1 cellular context compared by ENCODE assay signal in the genomic region with DNA sequence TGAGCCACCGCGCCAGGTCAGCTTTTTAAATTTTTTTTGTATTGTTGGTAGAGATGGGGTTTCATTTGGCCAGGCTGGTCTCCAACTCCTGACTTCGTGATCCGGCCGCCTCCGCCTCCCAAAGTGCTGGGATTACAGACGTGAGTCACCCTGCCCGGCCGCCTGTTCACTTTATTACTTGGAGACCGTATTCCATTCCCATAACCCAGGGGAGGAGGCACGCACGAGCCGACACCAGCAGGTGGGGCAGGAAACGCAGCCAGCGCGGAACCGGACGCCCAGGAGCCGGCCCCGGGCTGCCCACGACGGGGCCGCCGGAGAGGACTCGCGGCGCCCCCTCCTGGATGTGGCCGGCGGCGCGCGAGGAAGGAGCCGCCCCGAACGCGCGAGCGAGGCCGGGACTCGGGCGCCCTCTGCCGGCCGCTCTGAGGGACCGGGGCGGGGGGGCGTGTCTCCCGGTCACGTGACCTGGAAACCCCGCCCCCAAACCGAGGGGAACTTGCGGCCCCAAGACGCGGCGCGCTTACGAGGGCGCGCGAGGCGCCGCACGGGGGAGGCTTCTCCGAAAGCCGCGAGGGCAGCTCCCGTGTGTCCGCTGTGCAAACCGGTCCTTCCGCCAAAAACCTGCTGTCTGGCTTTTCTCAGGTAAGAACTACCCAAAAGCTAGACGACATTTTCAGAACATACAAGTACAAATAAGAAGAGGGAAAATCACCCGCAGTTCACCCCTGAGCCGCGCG.
TF ChIP-seq lines count a peak whose summit lies in the region.

No MANE protein-coding gene starts in this region.

TF ChIP-seq in endothelial cell of umbilical vein, 7 proteins besides CTCF, POLR2A, EP300 and RAD21:
- TF ChIP-seq MYC (IDR thresholded peaks at IDR 0.05; ENCODE audit: low read depth, low read length) (no peak), POLR2AphosphoS5 (IDR thresholded peaks at IDR 0.05; ENCODE audit: insufficient read depth, low read depth, low read length) (peak; percentile 98), JUN (IDR thresholded peaks at IDR 0.05; ENCODE audit: borderline replicate concordance, insufficient read depth, insufficient read length, low read depth) (peak; percentile 30), FOS (IDR thresholded peaks at IDR 0.05; ENCODE audit: borderline replicate concordance, insufficient read depth, low read length) (peak; percentile 69), GATA2 (IDR thresholded peaks at IDR 0.05; ENCODE audit: insufficient read depth, insufficient read length, low read depth, low read length) (no peak)
- TF ChIP-seq, protein P1, sequence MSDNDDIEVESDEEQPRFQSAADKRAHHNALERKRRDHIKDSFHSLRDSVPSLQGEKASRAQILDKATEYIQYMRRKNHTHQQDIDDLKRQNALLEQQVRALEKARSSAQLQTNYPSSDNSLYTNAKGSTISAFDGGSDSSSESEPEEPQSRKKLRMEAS (IDR thresholded peaks at IDR 0.05; ENCODE audit: insufficient read depth, insufficient read length) = peak; percentile 77
